Comparison of ENCODE assay signal across 12 cellular contexts in the genomic region with DNA sequence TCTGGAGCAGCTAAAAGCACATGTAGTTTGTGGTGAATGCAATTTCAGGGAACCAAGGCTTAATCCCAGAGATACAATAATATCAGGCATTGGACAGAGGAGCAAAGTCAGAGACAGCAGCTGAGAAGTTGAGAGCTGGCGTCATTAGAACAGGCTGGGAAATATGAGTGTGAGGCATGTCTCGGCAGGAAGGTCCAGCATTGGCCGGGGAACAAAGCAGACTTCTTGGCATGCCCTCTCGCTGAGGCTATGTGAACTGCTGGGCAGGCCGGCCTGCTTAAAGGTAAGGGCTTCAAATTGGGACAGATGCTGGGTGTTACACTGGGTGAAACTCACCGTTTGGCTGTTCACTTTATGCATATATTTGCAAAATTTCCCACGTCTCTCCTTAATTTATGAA.
DNase-seq lines count a peak whose midpoint lies in the region; ATAC-seq and TF ChIP-seq lines count a peak whose summit lies in the region.
"Had no signal": no experiment of that assay in that cellular context is flagged by ENCODE, and none has a peak within 500 bp of the region (broad histone marks: within the 10 kb centered on the region; RNA-seq: fewer than 3 reads in every experiment).

No MANE protein-coding gene starts in this region.

- POLR2A ChIA-PET in WTC11 (lab: Charles Lee): no interaction called here

- H3K36me3 ChIP-seq in MM.1S (replicated peaks; ENCODE audit: insufficient read depth, low read length): no peaks in the 10 kb centered on the region
- H3K36me3 ChIP-seq: vagina had no signal

- H3K4me1 Mint-ChIP-seq in WTC11 (no peaks in the 10 kb centered on the region), nephron progenitor cell (peaks cover 50% of the 10 kb centered on the region)

- peak; percentile 34 for DNase-seq in AG09309 (ENCODE audit: low read depth)
- no peak for DNase-seq in WTC11 (ENCODE audit: low spot score)
- DNase-seq in fibroblast of pulmonary artery (ENCODE audit: low read depth): peak; percentile 59
- DNase-seq in nephron progenitor cell: no peak
- no peak for DNase-seq in MM.1S
- DNase-seq in inferior parietal cortex (ENCODE audit: extremely low spot score): no peak
- DNase-seq: activated effector memory CD4-positive, alpha-beta T cell treated with Interleukin-2 at 50 U/mL for 16 hours; NCI-H526; stimulated activated CD4-positive, alpha-beta T cell treated with anti-CD3 and anti-CD28 coated beads, Interleukin-4, amount 100 ng/mL, for 24 hours had no signal

- no peaks in the 10 kb centered on the region for H3F3A ChIP-seq in MM.1S (ENCODE audit: insufficient read depth, low read length)

- no peak overlapping the region for H3K4me2 ChIP-seq in MM.1S (ENCODE audit: low read depth, low read length)

- H3K27ac ChIP-seq in MM.1S (ENCODE audit: low read length): no peak overlapping the region
- H3K27ac ChIP-seq: vagina had no signal

- H3K4me1 ChIP-seq in MM.1S (ENCODE audit: low read length): no peaks in the 10 kb centered on the region
- H3K4me1 ChIP-seq: vagina had no signal

- H3K36me3 Mint-ChIP-seq in WTC11 (no peaks in the 10 kb centered on the region), nephron progenitor cell (ENCODE audit: low read depth) (no peaks in the 10 kb centered on the region)

- no peaks in the 10 kb centered on the region for H3K79me2 ChIP-seq in MM.1S (ENCODE audit: low read length)

- peak; percentile 82 for ATAC-seq in WTC11
- no peak for ATAC-seq in GM21367 (IDR thresholded peaks at IDR 0.05; ENCODE audit: unreplicated experiment)
- ATAC-seq in GM18519 (IDR thresholded peaks at IDR 0.05; ENCODE audit: low FRiP score, unreplicated experiment): no peak

- H3K4me3 Mint-ChIP-seq in WTC11 (no peak overlapping the region), nephron progenitor cell (no peak overlapping the region)

- H3K9me3 ChIP-seq in MM.1S (replicated peaks; ENCODE audit: insufficient read depth, low read length): no peaks in the 10 kb centered on the region
- H3K9me3 ChIP-seq: vagina had no signal

- no peaks in the 10 kb centered on the region for H3K27me3 ChIP-seq in MM.1S (replicated peaks; ENCODE audit: insufficient read depth, low read length)
- H3K27me3 ChIP-seq: vagina had no signal

- H3K9ac ChIP-seq in MM.1S (ENCODE audit: low read length): no peak overlapping the region

- H4K20me1 ChIP-seq in MM.1S (ENCODE audit: insufficient read depth, low read length): no peaks in the 10 kb centered on the region

- H3K27ac Mint-ChIP-seq in WTC11: no peak overlapping the region
- peak overlapping the region; percentile 16 for H3K27ac Mint-ChIP-seq in nephron progenitor cell

- H3K27me3 Mint-ChIP-seq in WTC11 (ENCODE audit: low read depth) (no peaks in the 10 kb centered on the region), nephron progenitor cell (ENCODE audit: low read depth, poor library complexity) (peaks cover 3% of the 10 kb centered on the region)

- CTCF ChIA-PET in WTC11 (lab: Charles Lee): no interaction called here

- TF ChIP-seq CTCF in AG09309 (IDR thresholded peaks at IDR 0.05; ENCODE audit: control insufficient read depth, insufficient read depth, low read depth, low read length, missing control alignments) (peak; percentile 37), WTC11 (IDR thresholded peaks at IDR 0.05) (no peak), fibroblast of pulmonary artery (IDR thresholded peaks at IDR 0.05; ENCODE audit: low read length, missing control alignments) (peak; percentile 28), nephron progenitor cell (IDR thresholded peaks at IDR 0.05) (no peak), MM.1S (IDR thresholded peaks at IDR 0.05; ENCODE audit: low read length) (no peak)

- H3K9me3 Mint-ChIP-seq in WTC11 (0 out of 2 replicates have a peak, but pooled peaks cover 4% of the 10 kb centered on the region), nephron progenitor cell (no peaks in the 10 kb centered on the region)

- no peak overlapping the region for H3K4me3 ChIP-seq in AG09309 (ENCODE audit: control insufficient read depth, low read depth, low read length)
- no peak overlapping the region for H3K4me3 ChIP-seq in fibroblast of pulmonary artery (replicated peaks; ENCODE audit: low read depth, low read length)
- no peak overlapping the region for H3K4me3 ChIP-seq in MM.1S (ENCODE audit: low read length)
- H3K4me3 ChIP-seq: vagina had no signal

- H3K9me2 ChIP-seq in MM.1S (replicated peaks; ENCODE audit: insufficient read depth, low read length): no peaks in the 10 kb centered on the region

- H2AFZ ChIP-seq in MM.1S (ENCODE audit: low read length): no peak overlapping the region

TF ChIP-seq in WTC11, 78 proteins besides CTCF, POLR2A, EP300 and RAD21 (continues in another document):
- no peak for TF ChIP-seq TEAD4 (CRISPR knock-in tag; IDR thresholded peaks at IDR 0.05)
- no peak for TF ChIP-seq TCF7 (CRISPR knock-in tag; IDR thresholded peaks at IDR 0.05; ENCODE audit: low read depth)
- TF ChIP-seq, protein P1, sequence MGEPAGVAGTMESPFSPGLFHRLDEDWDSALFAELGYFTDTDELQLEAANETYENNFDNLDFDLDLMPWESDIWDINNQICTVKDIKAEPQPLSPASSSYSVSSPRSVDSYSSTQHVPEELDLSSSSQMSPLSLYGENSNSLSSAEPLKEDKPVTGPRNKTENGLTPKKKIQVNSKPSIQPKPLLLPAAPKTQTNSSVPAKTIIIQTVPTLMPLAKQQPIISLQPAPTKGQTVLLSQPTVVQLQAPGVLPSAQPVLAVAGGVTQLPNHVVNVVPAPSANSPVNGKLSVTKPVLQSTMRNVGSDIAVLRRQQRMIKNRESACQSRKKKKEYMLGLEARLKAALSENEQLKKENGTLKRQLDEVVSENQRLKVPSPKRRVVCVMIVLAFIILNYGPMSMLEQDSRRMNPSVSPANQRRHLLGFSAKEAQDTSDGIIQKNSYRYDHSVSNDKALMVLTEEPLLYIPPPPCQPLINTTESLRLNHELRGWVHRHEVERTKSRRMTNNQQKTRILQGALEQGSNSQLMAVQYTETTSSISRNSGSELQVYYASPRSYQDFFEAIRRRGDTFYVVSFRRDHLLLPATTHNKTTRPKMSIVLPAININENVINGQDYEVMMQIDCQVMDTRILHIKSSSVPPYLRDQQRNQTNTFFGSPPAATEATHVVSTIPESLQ (CRISPR knock-in tag; IDR thresholded peaks at IDR 0.05): no peak
- TF ChIP-seq, protein P2, sequence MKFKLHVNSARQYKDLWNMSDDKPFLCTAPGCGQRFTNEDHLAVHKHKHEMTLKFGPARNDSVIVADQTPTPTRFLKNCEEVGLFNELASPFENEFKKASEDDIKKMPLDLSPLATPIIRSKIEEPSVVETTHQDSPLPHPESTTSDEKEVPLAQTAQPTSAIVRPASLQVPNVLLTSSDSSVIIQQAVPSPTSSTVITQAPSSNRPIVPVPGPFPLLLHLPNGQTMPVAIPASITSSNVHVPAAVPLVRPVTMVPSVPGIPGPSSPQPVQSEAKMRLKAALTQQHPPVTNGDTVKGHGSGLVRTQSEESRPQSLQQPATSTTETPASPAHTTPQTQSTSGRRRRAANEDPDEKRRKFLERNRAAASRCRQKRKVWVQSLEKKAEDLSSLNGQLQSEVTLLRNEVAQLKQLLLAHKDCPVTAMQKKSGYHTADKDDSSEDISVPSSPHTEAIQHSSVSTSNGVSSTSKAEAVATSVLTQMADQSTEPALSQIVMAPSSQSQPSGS (CRISPR knock-in tag; IDR thresholded peaks at IDR 0.05; ENCODE audit: borderline replicate concordance, low read depth): no peak
- TF ChIP-seq, protein P3, sequence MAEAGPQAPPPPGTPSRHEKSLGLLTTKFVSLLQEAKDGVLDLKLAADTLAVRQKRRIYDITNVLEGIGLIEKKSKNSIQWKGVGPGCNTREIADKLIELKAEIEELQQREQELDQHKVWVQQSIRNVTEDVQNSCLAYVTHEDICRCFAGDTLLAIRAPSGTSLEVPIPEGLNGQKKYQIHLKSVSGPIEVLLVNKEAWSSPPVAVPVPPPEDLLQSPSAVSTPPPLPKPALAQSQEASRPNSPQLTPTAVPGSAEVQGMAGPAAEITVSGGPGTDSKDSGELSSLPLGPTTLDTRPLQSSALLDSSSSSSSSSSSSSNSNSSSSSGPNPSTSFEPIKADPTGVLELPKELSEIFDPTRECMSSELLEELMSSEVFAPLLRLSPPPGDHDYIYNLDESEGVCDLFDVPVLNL (CRISPR knock-in tag; IDR thresholded peaks at IDR 0.05; ENCODE audit: borderline replicate concordance, low read depth): no peak
- TF ChIP-seq KAT7 (CRISPR knock-in tag; IDR thresholded peaks at IDR 0.05; ENCODE audit: borderline replicate concordance): no peak
- TF ChIP-seq, protein P4, sequence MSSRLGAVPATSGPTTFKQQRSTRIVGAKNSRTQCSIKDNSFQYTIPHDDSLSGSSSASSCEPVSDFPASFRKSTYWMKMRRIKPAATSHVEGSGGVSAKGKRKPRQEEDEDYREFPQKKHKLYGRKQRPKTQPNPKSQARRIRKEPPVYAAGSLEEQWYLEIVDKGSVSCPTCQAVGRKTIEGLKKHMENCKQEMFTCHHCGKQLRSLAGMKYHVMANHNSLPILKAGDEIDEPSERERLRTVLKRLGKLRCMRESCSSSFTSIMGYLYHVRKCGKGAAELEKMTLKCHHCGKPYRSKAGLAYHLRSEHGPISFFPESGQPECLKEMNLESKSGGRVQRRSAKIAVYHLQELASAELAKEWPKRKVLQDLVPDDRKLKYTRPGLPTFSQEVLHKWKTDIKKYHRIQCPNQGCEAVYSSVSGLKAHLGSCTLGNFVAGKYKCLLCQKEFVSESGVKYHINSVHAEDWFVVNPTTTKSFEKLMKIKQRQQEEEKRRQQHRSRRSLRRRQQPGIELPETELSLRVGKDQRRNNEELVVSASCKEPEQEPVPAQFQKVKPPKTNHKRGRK (CRISPR knock-in tag; IDR thresholded peaks at IDR 0.05; ENCODE audit: borderline replicate concordance): no peak
- TF ChIP-seq, protein P5, sequence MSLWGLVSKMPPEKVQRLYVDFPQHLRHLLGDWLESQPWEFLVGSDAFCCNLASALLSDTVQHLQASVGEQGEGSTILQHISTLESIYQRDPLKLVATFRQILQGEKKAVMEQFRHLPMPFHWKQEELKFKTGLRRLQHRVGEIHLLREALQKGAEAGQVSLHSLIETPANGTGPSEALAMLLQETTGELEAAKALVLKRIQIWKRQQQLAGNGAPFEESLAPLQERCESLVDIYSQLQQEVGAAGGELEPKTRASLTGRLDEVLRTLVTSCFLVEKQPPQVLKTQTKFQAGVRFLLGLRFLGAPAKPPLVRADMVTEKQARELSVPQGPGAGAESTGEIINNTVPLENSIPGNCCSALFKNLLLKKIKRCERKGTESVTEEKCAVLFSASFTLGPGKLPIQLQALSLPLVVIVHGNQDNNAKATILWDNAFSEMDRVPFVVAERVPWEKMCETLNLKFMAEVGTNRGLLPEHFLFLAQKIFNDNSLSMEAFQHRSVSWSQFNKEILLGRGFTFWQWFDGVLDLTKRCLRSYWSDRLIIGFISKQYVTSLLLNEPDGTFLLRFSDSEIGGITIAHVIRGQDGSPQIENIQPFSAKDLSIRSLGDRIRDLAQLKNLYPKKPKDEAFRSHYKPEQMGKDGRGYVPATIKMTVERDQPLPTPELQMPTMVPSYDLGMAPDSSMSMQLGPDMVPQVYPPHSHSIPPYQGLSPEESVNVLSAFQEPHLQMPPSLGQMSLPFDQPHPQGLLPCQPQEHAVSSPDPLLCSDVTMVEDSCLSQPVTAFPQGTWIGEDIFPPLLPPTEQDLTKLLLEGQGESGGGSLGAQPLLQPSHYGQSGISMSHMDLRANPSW (CRISPR knock-in tag; conservative IDR thresholded peaks at IDR 0.05; ENCODE audit: low read depth): no peak

Comparison
In these comparisons a context has a peak if more than half of its experiments do, and no peak if none do; other contexts are left out.
1. DNase-seq: peak in AG09309 (single experiment) and fibroblast of pulmonary artery (single experiment); none in WTC11 (single experiment), nephron progenitor cell (single experiment), MM.1S (single experiment) and inferior parietal cortex (single experiment).
2. CTCF ChIP-seq: peak in AG09309 (single experiment) and fibroblast of pulmonary artery (single experiment); none in WTC11 (single experiment), nephron progenitor cell (single experiment) and MM.1S (single experiment).